In genomic region chr4:10740227-10740626, GRCh38 we compare ENCODE assay signal across 31 cellular contexts. TPM values are rescaled to one million over a fixed set of nuclear protein-coding genes. Genes with fewer than 3 reads are reported as not detected.
"Had no signal": no experiment of that assay in that cellular context is flagged by ENCODE, and none has a peak within 500 bp of the region (broad histone marks: within the 10 kb centered on the region; RNA-seq: fewer than 3 reads in every experiment).

No MANE protein-coding gene starts in this region.

- H3K9me3 ChIP-seq: body of pancreas, colonic mucosa, esophagus squamous epithelium, gastroesophageal sphincter, heart right ventricle had no signal

- H3K27ac ChIP-seq: body of pancreas, cardiac muscle cell, colonic mucosa, epithelial cell of prostate, esophagus squamous epithelium, gastroesophageal sphincter, heart right ventricle had no signal

- DNase-seq: activated CD4-positive, alpha-beta memory T cell treated with anti-CD3 and anti-CD28 coated beads, Interleukin-2, amount 10 ng/mL, durations not matched to agents 7 days and 5 days; activated CD4-positive, alpha-beta T cell treated with anti-CD3 and anti-CD28 coated beads, Interleukin-2, amount 10 ng/mL, durations not matched to agents 7 days and 5 days; activated CD4-positive, alpha-beta T cell treated with anti-CD3 and anti-CD28 coated beads, Interleukin-2, amount 50 U/mL, for 4 hours; activated CD8-positive, alpha-beta memory T cell treated with anti-CD3 and anti-CD28 coated beads, Interleukin-2, amount 50 U/mL, for 48 hours; activated effector memory CD4-positive, alpha-beta T cell treated with Interleukin-2 at 50 U/mL for 16 hours; activated gamma-delta T cell treated with Interleukin-2 at 50 U/mL for 16 hours; activated naive CD4-positive, alpha-beta T cell treated with anti-CD3 and anti-CD28 coated beads, Interleukin-2, amount 50 U/mL, for 16 hours; activated naive CD4-positive, alpha-beta T cell treated with Interleukin-2 at 50 U/mL for 16 hours; activated T-cell treated with anti-CD3 and anti-CD28 coated beads for 4 hours; activated T-cell treated with anti-CD3 and anti-CD28 coated beads, Interleukin-2, amount 50 U/mL, for 24 hours; activated T-cell treated with anti-CD3 and anti-CD28 coated beads, Interleukin-2, amount 50 U/mL, for 72 hours; amniotic stem cell; anterior cingulate cortex; body of pancreas; central memory CD4-positive, alpha-beta T cell; cerebellar nuclear complex; colonic mucosa; effector CD8-positive, alpha-beta T cell; esophagus squamous epithelium; foreskin melanocyte; heart right ventricle; T-helper 2 cell had no signal

- ATAC-seq: activated T-cell treated with anti-CD3 and anti-CD28 coated beads, Interleukin-2, amount 50 U/mL, for 72 hours; body of pancreas; gastroesophageal sphincter; heart right ventricle had no signal

- H3K4me3 ChIP-seq: body of pancreas, cardiac muscle cell, colonic mucosa, esophagus squamous epithelium, gastroesophageal sphincter, heart right ventricle had no signal

- FAIRE-seq: endometrium, endothelial cell of umbilical vein had no signal

- H3K27me3 ChIP-seq: body of pancreas, cardiac muscle cell, colonic mucosa, gastroesophageal sphincter had no signal

- H3K36me3 ChIP-seq: cardiac muscle cell, colonic mucosa, esophagus squamous epithelium, gastroesophageal sphincter, heart right ventricle had no signal

- H3K4me1 ChIP-seq: body of pancreas, colonic mucosa, esophagus squamous epithelium, gastroesophageal sphincter, heart right ventricle had no signal

RNA-seq across cellular contexts. Expression of gene CLNK, which starts 55.7 kb away (rescaled TPM):
- total RNA-seq: activated CD4-positive, alpha-beta T cell treated with anti-CD3 and anti-CD28 coated beads, Interleukin-2, amount 10 ng/mL, durations not matched to agents 7 days and 5 days; cardiac muscle cell; dermis microvascular lymphatic vessel endothelial cell; endothelial cell of umbilical vein; fibroblast of lung; fibroblast of villous mesenchyme; T-helper 1 cell treated with Interleukin-12 subunit alpha and Interleukin-12 subunit beta and Interleukin-4 antibody, amounts not matched to agents 30 ng/mL and 1 ng/mL, for 36 hours had no signal
- polyA plus RNA-seq: cardiac muscle cell, endothelial cell of umbilical vein, fibroblast of lung, heart right ventricle had no signal
